19 cellular contexts compared by ENCODE assay signal in the genomic region with DNA sequence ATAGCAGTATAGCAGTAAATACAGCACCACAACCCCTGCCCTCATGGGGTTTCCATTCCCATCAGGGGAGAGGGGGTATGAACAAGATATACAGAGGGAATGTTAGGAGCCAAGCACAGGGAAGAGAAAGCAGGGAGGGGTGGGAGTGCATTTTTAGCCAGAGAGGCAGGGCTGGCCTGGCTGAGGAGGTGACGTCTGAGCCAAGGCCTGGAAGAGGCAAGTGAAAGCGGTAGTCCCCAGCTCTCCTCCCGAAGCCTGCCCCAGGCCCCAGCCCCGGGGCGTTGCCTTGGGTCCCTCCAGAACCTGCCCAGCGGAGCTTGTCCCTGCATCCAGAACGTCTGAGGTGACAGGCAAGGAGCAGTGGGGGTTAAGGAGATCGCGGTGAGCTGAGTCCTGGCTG. TPM values are rescaled to one million over a fixed set of nuclear protein-coding genes. Genes with fewer than 3 reads are reported as not detected.
A peak's percentile ranks its signal among the peaks of the same experiment; 100 is the strongest.
DNase-seq lines count a peak whose midpoint lies in the region; ATAC-seq and TF ChIP-seq lines count a peak whose summit lies in the region.
"Had no signal": no experiment of that assay in that cellular context is flagged by ENCODE, and none has a peak within 500 bp of the region (broad histone marks: within the 10 kb centered on the region; RNA-seq: fewer than 3 reads in every experiment).

No MANE protein-coding gene starts in this region.

- H3K9me3 ChIP-seq in sigmoid colon (no peaks in the 10 kb centered on the region), SJCRH30 (replicated peaks) (no peaks in the 10 kb centered on the region)
- H3K9me3 ChIP-seq: ovary had no signal

- DNase-seq in T-helper 1 cell = no peak
- no peak for DNase-seq in RWPE1 (ENCODE audit: low spot score)
- DNase-seq in immature natural killer cell = no peak
- peak; percentile 59 for DNase-seq in sigmoid colon
- no peak for DNase-seq in NCI-H1092 (lab: John Stamatoyannopoulos, UW)
- no peak for DNase-seq in SJCRH30
- DNase-seq: foreskin keratinocyte; NCI-H1417; NK-92 treated with Interleukin-12 subunit alpha and Interleukin-12 subunit beta, amount 100 ng/mL, for 24 hours; Right ventricle myocardium superior; stimulated activated CD4-positive, alpha-beta T cell treated with anti-CD3 and anti-CD28 coated beads, Interleukin-12 subunit alpha, Interleukin-12 subunit beta, amount 100 ng/mL, for 4 hours had no signal

- H3K36me3 ChIP-seq in sigmoid colon (no peaks in the 10 kb centered on the region), SJCRH30 (no peaks in the 10 kb centered on the region)
- H3K36me3 ChIP-seq: ovary had no signal

- no peak for ATAC-seq in GM21619 (IDR thresholded peaks at IDR 0.05; ENCODE audit: unreplicated experiment)
- ATAC-seq: foreskin keratinocyte, GM12878, HCT116 had no signal

- no peaks in the 10 kb centered on the region for H3K27me3 ChIP-seq in sigmoid colon
- H3K27me3 ChIP-seq in SJCRH30 = no peaks in the 10 kb centered on the region
- H3K27me3 ChIP-seq: foreskin keratinocyte, ovary had no signal

- WGBS in sigmoid colon, 2 donors = 85 to 89% methylated on average over 9 of the region's 9 CpGs

- POLR2A ChIA-PET in RWPE1 (lab: Yijun Ruan, JAX; ENCODE audit: low non-redundant PET) = no interaction called here

- TF ChIP-seq CTCF in RWPE1 (conservative IDR thresholded peaks at IDR 0.05; ENCODE audit: low read depth) (no peak), sigmoid colon (IDR thresholded peaks at IDR 0.05) (no peak)

- H3K36me3 Mint-ChIP-seq in T-helper 1 cell treated with Interleukin-12 subunit alpha and Interleukin-12 subunit beta and Interleukin-4 antibody, amounts not matched to agents 30 μg/mL and 1 μg/mL, for 36 hours (ENCODE audit: low read depth) = no peaks in the 10 kb centered on the region
- no peaks in the 10 kb centered on the region for H3K36me3 Mint-ChIP-seq in immature natural killer cell
- H3K36me3 Mint-ChIP-seq: mesothelial cell of epicardium had no signal

- H3K27me3 Mint-ChIP-seq in T-helper 1 cell treated with Interleukin-12 subunit alpha and Interleukin-12 subunit beta and Interleukin-4 antibody, amounts not matched to agents 30 μg/mL and 1 μg/mL, for 36 hours (ENCODE audit: low read depth) = no peaks in the 10 kb centered on the region
- peaks cover 0 to 6% (median 1%) of the 10 kb centered on the region in 3 donors for H3K27me3 Mint-ChIP-seq in immature natural killer cell (ENCODE audit: low read depth in 3 of 3)

- peak overlapping the region; percentile 25 for H3K4me3 Mint-ChIP-seq in T-helper 1 cell treated with Interleukin-12 subunit alpha and Interleukin-12 subunit beta and Interleukin-4 antibody, amounts not matched to agents 30 μg/mL and 1 μg/mL, for 36 hours
- H3K4me3 Mint-ChIP-seq in immature natural killer cell = peak overlapping the region; percentile 60 to 80 (median 65)
- H3K4me3 Mint-ChIP-seq: mesothelial cell of epicardium had no signal

- H3K9me3 Mint-ChIP-seq in T-helper 1 cell treated with Interleukin-12 subunit alpha and Interleukin-12 subunit beta and Interleukin-4 antibody, amounts not matched to agents 30 μg/mL and 1 μg/mL, for 36 hours = no peaks in the 10 kb centered on the region
- H3K9me3 Mint-ChIP-seq in immature natural killer cell = no peaks in the 10 kb centered on the region
- H3K9me3 Mint-ChIP-seq: mesothelial cell of epicardium had no signal

- H3K4me1 ChIP-seq in sigmoid colon (peaks cover 0 to 34% (median 19%) of the 10 kb centered on the region in 4 donors), SJCRH30 (peaks cover 31% of the 10 kb centered on the region)
- H3K4me1 ChIP-seq: foreskin keratinocyte had no signal

- H3K27ac ChIP-seq in RWPE1 (0 out of 2 replicates have a peak overlapping the region, but pooled peaks have one; percentile 38), sigmoid colon (no peak overlapping the region), SJCRH30 (no peak overlapping the region)
- H3K27ac ChIP-seq: 22Rv1, C4-2B, foreskin keratinocyte, ovary had no signal

- CTCF ChIA-PET in RWPE1 (lab: Yijun Ruan, JAX) = no interaction called here

- no peak for TF ChIP-seq EP300 in sigmoid colon (IDR thresholded peaks at IDR 0.05)

- H3K27ac Mint-ChIP-seq in T-helper 1 cell treated with Interleukin-12 subunit alpha and Interleukin-12 subunit beta and Interleukin-4 antibody, amounts not matched to agents 30 μg/mL and 1 μg/mL, for 36 hours = peak overlapping the region; percentile 69
- peak overlapping the region; percentile 90 to 97 (median 94) for H3K27ac Mint-ChIP-seq in immature natural killer cell
- H3K27ac Mint-ChIP-seq: mesothelial cell of epicardium had no signal

- H3K4me3 ChIP-seq in sigmoid colon (no peak overlapping the region), SJCRH30 (no peak overlapping the region)
- H3K4me3 ChIP-seq: GM12878, ovary had no signal

- peaks cover 22% of the 10 kb centered on the region for H3K4me1 Mint-ChIP-seq in T-helper 1 cell treated with Interleukin-12 subunit alpha and Interleukin-12 subunit beta and Interleukin-4 antibody, amounts not matched to agents 30 μg/mL and 1 μg/mL, for 36 hours (ENCODE audit: low read depth)
- H3K4me1 Mint-ChIP-seq in immature natural killer cell = peaks cover 34 to 38% of the 10 kb centered on the region in 2 donors

- TF ChIP-seq POLR2A in sigmoid colon (IDR thresholded peaks at IDR 0.05) = no peak

- intact Hi-C loops in sigmoid colon (cut with DNase I) = no loop called here

RNA-seq across cellular contexts. Expression of a gene that starts 45.1 kb away (rescaled TPM):
- polyA plus RNA-seq in immature natural killer cell (10 to 100 TPM; 27.2 to 54.3 (median 28.7) TPM), sigmoid colon (10 to 100 TPM; 30.0 to 66.2 (median 55.0) TPM)
- total RNA-seq in sigmoid colon = 100 to 1,000 TPM in 1 of 4 donors, 10 to 100 TPM in 3; 38.9 to 208 (median 67.3) TPM
- total RNA-seq in SJCRH30 (2014; rRNA removed; shearing (Covaris generic)) = 30.0 and 30.7 TPM in 2 replicates
